1 cellular context compared by ENCODE assay signal in the genomic region with DNA sequence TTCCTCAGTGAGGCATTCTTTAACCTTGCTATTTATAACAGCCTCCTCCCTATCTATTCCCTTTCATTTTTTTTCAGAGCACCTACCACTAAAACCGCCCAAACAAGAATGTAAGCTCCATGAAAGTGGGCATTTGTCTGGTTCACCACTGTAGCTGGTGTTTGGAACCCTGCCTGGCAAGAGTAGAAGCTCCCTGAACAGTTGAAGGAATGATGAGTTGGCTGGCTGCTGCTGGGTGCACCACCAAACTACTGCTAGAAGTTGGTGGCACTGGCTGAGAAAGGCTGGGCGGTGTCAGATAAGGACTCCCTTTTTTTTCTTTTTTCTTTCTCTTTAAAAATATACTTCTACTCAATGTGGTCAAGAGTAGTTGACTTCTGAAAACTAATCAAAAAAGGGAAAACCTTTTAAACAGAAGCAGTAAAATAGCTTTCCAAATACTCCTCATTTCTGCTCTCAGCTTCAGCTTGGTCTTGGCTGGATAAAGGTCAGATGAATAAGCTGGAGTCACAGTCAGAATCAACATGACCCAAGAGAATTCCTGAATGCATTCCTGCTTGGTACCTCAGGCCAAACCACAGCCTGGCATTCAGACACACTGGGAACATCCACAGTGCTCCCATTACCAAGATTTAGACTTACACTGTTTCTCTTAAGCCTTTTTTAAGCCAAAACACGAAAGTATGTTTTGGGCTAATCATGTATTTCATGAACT.
TF ChIP-seq lines count a peak whose summit lies in the region.

No MANE protein-coding gene starts in this region.

TF ChIP-seq in GM23338, 12 proteins besides CTCF, POLR2A, EP300 and RAD21 (continued from another document):
- TF ChIP-seq, protein P1, sequence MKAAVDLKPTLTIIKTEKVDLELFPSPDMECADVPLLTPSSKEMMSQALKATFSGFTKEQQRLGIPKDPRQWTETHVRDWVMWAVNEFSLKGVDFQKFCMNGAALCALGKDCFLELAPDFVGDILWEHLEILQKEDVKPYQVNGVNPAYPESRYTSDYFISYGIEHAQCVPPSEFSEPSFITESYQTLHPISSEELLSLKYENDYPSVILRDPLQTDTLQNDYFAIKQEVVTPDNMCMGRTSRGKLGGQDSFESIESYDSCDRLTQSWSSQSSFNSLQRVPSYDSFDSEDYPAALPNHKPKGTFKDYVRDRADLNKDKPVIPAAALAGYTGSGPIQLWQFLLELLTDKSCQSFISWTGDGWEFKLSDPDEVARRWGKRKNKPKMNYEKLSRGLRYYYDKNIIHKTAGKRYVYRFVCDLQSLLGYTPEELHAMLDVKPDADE (IDR thresholded peaks at IDR 0.05) = no peak
- TF ChIP-seq STAT1 (IDR thresholded peaks at IDR 0.05; ENCODE audit: unreplicated experiment) = no peak
- no peak for TF ChIP-seq ZNF331 (CRISPR knock-in tag; IDR thresholded peaks at IDR 0.05; ENCODE audit: low read depth)
- TF ChIP-seq EZH2 (IDR thresholded peaks at IDR 0.05; ENCODE audit: low read depth, unreplicated experiment) = no peak
- TF ChIP-seq JUNB (IDR thresholded peaks at IDR 0.05; ENCODE audit: unreplicated experiment) = no peak
- TF ChIP-seq, protein P2, sequence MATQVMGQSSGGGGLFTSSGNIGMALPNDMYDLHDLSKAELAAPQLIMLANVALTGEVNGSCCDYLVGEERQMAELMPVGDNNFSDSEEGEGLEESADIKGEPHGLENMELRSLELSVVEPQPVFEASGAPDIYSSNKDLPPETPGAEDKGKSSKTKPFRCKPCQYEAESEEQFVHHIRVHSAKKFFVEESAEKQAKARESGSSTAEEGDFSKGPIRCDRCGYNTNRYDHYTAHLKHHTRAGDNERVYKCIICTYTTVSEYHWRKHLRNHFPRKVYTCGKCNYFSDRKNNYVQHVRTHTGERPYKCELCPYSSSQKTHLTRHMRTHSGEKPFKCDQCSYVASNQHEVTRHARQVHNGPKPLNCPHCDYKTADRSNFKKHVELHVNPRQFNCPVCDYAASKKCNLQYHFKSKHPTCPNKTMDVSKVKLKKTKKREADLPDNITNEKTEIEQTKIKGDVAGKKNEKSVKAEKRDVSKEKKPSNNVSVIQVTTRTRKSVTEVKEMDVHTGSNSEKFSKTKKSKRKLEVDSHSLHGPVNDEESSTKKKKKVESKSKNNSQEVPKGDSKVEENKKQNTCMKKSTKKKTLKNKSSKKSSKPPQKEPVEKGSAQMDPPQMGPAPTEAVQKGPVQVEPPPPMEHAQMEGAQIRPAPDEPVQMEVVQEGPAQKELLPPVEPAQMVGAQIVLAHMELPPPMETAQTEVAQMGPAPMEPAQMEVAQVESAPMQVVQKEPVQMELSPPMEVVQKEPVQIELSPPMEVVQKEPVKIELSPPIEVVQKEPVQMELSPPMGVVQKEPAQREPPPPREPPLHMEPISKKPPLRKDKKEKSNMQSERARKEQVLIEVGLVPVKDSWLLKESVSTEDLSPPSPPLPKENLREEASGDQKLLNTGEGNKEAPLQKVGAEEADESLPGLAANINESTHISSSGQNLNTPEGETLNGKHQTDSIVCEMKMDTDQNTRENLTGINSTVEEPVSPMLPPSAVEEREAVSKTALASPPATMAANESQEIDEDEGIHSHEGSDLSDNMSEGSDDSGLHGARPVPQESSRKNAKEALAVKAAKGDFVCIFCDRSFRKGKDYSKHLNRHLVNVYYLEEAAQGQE (IDR thresholded peaks at IDR 0.05; ENCODE audit: unreplicated experiment) = no peak
- TF ChIP-seq CREB1 (CRISPR knock-in tag; IDR thresholded peaks at IDR 0.05; ENCODE audit: low read depth) = no peak
